In the genomic region with DNA sequence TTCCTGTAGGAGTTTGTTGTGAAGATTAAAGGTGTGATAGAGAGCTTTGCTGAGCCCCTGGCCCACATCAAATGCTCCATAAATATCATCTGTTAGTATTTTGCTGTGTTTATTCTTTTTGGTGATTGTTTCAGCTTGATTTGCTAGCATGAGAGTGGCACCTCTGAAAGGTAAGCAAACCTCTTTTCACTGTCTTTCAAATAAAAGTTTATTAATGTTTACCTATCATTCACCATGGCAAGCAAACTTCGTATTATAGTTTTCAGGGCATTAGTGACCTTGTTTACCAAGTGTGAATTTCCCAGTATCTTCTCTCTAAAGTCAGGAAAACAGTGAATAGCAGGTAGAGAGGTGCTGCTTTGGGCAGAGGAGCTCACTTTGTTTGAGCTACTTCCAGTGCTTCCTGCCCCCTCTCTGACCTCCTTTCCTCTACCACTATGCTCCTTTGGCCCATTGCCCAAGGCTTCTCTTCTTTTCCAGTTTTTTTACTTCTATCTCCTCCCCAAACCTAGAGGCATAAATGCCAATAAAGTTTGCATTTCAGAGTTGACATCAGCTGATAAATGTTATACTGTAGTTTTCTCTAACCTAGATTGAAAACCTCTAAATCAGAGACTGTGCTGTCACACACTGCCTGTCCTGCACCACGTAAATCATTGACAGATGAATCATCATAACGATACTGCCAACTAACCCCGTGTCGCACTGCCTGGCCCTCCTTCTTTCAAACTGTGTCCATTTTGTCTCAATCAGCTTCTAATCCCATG, we compare ENCODE assay signal across 8 cellular contexts.
A peak's percentile ranks its signal among the peaks of the same experiment; 100 is the strongest.
DNase-seq lines count a peak whose midpoint lies in the region; ATAC-seq, FAIRE-seq and TF ChIP-seq lines count a peak whose summit lies in the region.

No MANE protein-coding gene starts in this region.

- H3K27me3 Mint-ChIP-seq in naive thymus-derived CD4-positive, alpha-beta T cell, result no peaks in the 10 kb centered on the region

- intact Hi-C loops in vagina (cut with DNase I), result no loop called here
- intact Hi-C loops in naive thymus-derived CD4-positive, alpha-beta T cell (cut with micrococcal nuclease), result no loop called here

- no peak for TF ChIP-seq CTCF in GM13976 (IDR thresholded peaks at IDR 0.05; ENCODE audit: borderline replicate concordance, control extremely low read depth, extremely low read depth, insufficient read depth, missing control alignments)
- no peak for TF ChIP-seq CTCF in vagina (IDR thresholded peaks at IDR 0.05)

- H3K9me3 Mint-ChIP-seq in naive thymus-derived CD4-positive, alpha-beta T cell, result peaks cover 0 to 8% (median 2%) of the 10 kb centered on the region in 11 donors

- in situ Hi-C loops in GM13976 (cut with MboI; ENCODE audit: low sequenced_read_pairs, unreplicated experiment), result no loop called here

- no peak overlapping the region for H3K27ac Mint-ChIP-seq in naive thymus-derived CD4-positive, alpha-beta T cell

- CTCF ChIA-PET in naive thymus-derived CD4-positive, alpha-beta T cell (lab: Charles Lee), result no interaction called here

- ATAC-seq in GM21576 (IDR thresholded peaks at IDR 0.05; ENCODE audit: unreplicated experiment), result peak; percentile 76
- no peak for ATAC-seq in naive thymus-derived CD4-positive, alpha-beta T cell

- DNase-seq in Daoy (ENCODE audit: low read depth), result peak; percentile 47
- peak; percentile 72 for DNase-seq in HT1080 (ENCODE audit: low read depth)
- DNase-seq in GM13976 (ENCODE audit: low spot score), result no peak
- no peak for DNase-seq in vagina (ENCODE audit: extremely low spot score in 2 of 2)
- DNase-seq in naive thymus-derived CD4-positive, alpha-beta T cell, result no peak
- no peak for DNase-seq in ureter (ENCODE audit: low spot score)

- no peak overlapping the region for H3K4me3 Mint-ChIP-seq in naive thymus-derived CD4-positive, alpha-beta T cell

- no peak for TF ChIP-seq POLR2A in vagina (IDR thresholded peaks at IDR 0.05)

- H3K36me3 ChIP-seq in vagina, result no peaks in the 10 kb centered on the region
- H3K36me3 ChIP-seq in naive thymus-derived CD4-positive, alpha-beta T cell (ENCODE audit: control insufficient read depth in 2 of 3, insufficient read depth in 3 of 3, low read length in 3 of 3), result no peaks in the 10 kb centered on the region

- POLR2A ChIA-PET in naive thymus-derived CD4-positive, alpha-beta T cell (lab: Charles Lee), result no interaction called here

- no peaks in the 10 kb centered on the region for H3K27me3 ChIP-seq in vagina
- no peaks in the 10 kb centered on the region for H3K27me3 ChIP-seq in naive thymus-derived CD4-positive, alpha-beta T cell (ENCODE audit: control insufficient read depth in 2 of 2, insufficient read depth in 2 of 2, low read length in 2 of 2)

- no peaks in the 10 kb centered on the region for H3K4me1 ChIP-seq in vagina
- no peaks in the 10 kb centered on the region for H3K4me1 ChIP-seq in naive thymus-derived CD4-positive, alpha-beta T cell (ENCODE audit: control insufficient read depth in 2 of 2, insufficient read depth in 2 of 2, low read length in 2 of 2)

- peak; percentile 98 for FAIRE-seq in islet of Langerhans (lab: Jason Lieb, UNC)

- H3K36me3 Mint-ChIP-seq in naive thymus-derived CD4-positive, alpha-beta T cell, result peaks cover 0 to 4% (median 0%) of the 10 kb centered on the region in 5 donors

- H3K9me3 ChIP-seq in vagina, result no peaks in the 10 kb centered on the region
- H3K9me3 ChIP-seq in naive thymus-derived CD4-positive, alpha-beta T cell (ENCODE audit: control insufficient read depth in 2 of 3, low read length in 3 of 3), result no peaks in the 10 kb centered on the region

- H3K4me3 ChIP-seq in vagina, result no peak overlapping the region
- no peak overlapping the region for H3K4me3 ChIP-seq in naive thymus-derived CD4-positive, alpha-beta T cell (ENCODE audit: low read length)

- no peaks in the 10 kb centered on the region for H3K4me1 Mint-ChIP-seq in naive thymus-derived CD4-positive, alpha-beta T cell

- H3K27ac ChIP-seq in vagina, result no peak overlapping the region
- H3K27ac ChIP-seq in naive thymus-derived CD4-positive, alpha-beta T cell (ENCODE audit: low read depth, low read length), result no peak overlapping the region

Comparison
In these comparisons a context has a peak if more than half of its experiments do, and no peak if none do; other contexts are left out.
1. DNase-seq: peak in Daoy (single experiment) and HT1080 (single experiment); none in GM13976 (single experiment), vagina (0 of 2), naive thymus-derived CD4-positive, alpha-beta T cell (0 of 9) and ureter (single experiment).